12 cellular contexts compared by ENCODE assay signal in genomic region chr1:211460246-211460645, GRCh38. TPM values are rescaled to one million over a fixed set of nuclear protein-coding genes. Genes with fewer than 3 reads are reported as not detected.
A peak's percentile ranks its signal among the peaks of the same experiment; 100 is the strongest.
DNase-seq lines count a peak whose midpoint lies in the region; TF ChIP-seq lines count a peak whose summit lies in the region.
"Not testable (repeated sequence)": the region's sequence is repeated elsewhere in the genome, so short reads cannot be mapped to it uniquely, and the experiment has no call there.
"Had no signal": no experiment of that assay in that cellular context is flagged by ENCODE, and none has a peak within 500 bp of the region (broad histone marks: within the 10 kb centered on the region; RNA-seq: fewer than 3 reads in every experiment).

No MANE protein-coding gene starts in this region.

- H3K9me3 Mint-ChIP-seq in osteocyte (ENCODE audit: unreplicated experiment) = peaks cover 13% of the 10 kb centered on the region

- not testable (repeated sequence) for H3K4me1 Mint-ChIP-seq in osteocyte (ENCODE audit: unreplicated experiment)

- TF ChIP-seq CTCF in osteocyte (IDR thresholded peaks at IDR 0.05) = not testable (repeated sequence)

- H3K27me3 Mint-ChIP-seq in osteocyte (ENCODE audit: unreplicated experiment) = peaks cover 47% of the 10 kb centered on the region

- H3K4me3 Mint-ChIP-seq in osteocyte (ENCODE audit: unreplicated experiment) = not testable (repeated sequence)

- H3K36me3 Mint-ChIP-seq in osteocyte (ENCODE audit: unreplicated experiment) = not testable (repeated sequence)

- DNase-seq in osteocyte (ENCODE audit: extremely low spot score, unreplicated experiment) = peak; percentile 68

- H3K27ac Mint-ChIP-seq in osteocyte (ENCODE audit: unreplicated experiment) = not testable (repeated sequence)

RNA-seq across cellular contexts. Expression of gene RD3, which starts 31.7 kb away (rescaled TPM):
- total RNA-seq in osteocyte = not detected in 2 replicates
- total RNA-seq: A172; A673; B cell; Caco-2; Calu3; CD4-positive, alpha-beta memory T cell; CD4-positive, alpha-beta T cell; CD4-positive, CD25-positive, alpha-beta regulatory T cell; CD8-positive, alpha-beta memory T cell; CD8-positive, alpha-beta T cell; Daoy had no signal
